In the genomic region with DNA sequence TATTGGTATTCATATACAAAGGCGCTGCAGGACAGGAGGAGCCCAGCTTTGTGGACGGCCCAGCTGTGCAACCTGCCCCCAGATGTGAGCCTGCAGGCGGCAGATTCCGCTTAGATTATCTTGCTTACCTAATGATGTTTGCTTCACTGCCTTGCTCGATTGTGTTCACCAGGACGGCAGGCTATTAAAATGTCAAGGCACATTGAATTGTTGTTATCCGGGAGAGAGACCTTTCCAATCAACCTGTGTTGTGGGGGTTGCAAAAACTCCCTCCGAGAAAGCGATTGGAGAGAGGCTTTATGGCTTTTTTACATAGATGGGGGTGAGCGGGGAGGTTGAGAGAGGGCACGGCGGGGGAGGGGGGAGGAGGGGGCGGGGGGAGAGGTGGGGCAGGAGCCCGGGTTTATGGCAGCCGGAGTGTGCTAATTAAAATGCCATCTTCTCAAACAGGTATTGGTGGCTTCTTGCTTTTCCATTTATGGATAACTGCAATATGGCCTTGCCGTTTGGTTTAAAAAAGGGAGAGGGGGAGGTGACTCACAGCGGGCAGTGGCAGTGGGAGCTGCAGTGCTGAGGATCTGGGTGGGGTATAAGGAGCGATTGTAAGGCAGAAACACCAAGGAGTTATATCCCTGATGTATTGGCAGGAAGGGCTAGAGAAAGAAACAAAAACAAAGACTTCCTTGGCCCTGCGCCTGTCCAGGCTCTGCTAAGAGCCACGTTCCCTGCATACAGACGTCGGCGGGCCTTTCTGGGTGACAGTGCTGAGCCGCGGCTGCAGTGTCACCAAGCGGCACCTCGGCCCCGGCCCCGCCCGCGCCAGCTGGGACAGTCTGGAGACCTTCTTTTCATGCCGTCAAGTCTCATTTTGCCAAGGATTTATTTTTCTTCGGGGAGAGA, we compare ENCODE assay signal across 8 cellular contexts.
A peak's percentile ranks its signal among the peaks of the same experiment; 100 is the strongest.
DNase-seq lines count a peak whose midpoint lies in the region; ATAC-seq, FAIRE-seq and TF ChIP-seq lines count a peak whose summit lies in the region.

No MANE protein-coding gene starts in this region.

- peak overlapping the region in 1 of 2 donors; percentile 13 for H3K27ac ChIP-seq in kidney (ENCODE audit: low read depth in 2 of 2, low read length in 2 of 2)

- H3K36me3 ChIP-seq in kidney (ENCODE audit: control insufficient read depth in 1 of 2, insufficient read depth in 2 of 2, low read length in 2 of 2), result no peaks in the 10 kb centered on the region

- peak overlapping the region; percentile 86 to 88 for H3K4me3 ChIP-seq in kidney (ENCODE audit: low read length in 2 of 2)

- peaks cover 0 to 4% of the 10 kb centered on the region in 2 donors for H3K4me1 ChIP-seq in kidney (ENCODE audit: control insufficient read depth in 1 of 2, insufficient read depth in 1 of 2, low read depth in 1 of 2, low read length in 2 of 2)

- intact Hi-C loops in kidney (cut with DNase I), result no loop called here

- no peaks in the 10 kb centered on the region for H3K9me3 ChIP-seq in kidney (ENCODE audit: control insufficient read depth in 1 of 2, low read length in 2 of 2)

- H3K9ac ChIP-seq in kidney (ENCODE audit: low read length in 2 of 2), result peak overlapping the region; percentile 50 to 53

- DNase-seq in NCI-H82 (lab: John Stamatoyannopoulos, UW) (peak; percentile 55), NCI-H82 treated with DMSO at 0.1 percent for 48 hours (lab: John Stamatoyannopoulos, UW; ENCODE audit: unreplicated experiment) (no peak), NCI-H146 (lab: John Stamatoyannopoulos, UW) (peak; percentile 61), cerebellar cortex (ENCODE audit: low spot score) (peak; percentile 3), kidney (peak; percentile 90)
- peak; percentile 6 to 25 (median 13) for DNase-seq in activated CD4-positive, CD25-positive, alpha-beta regulatory T cell (lab: John Stamatoyannopoulos, UW)
- DNase-seq in stimulated activated CD4-positive, alpha-beta T cell treated with anti-CD3 and anti-CD28 coated beads, Interleukin-12 subunit alpha, Interleukin-12 subunit beta, amount 100 ng/mL, for 24 hours (ENCODE audit: low read depth in 2 of 2), result peak; percentile 26 to 38

- peak; percentile 76 for ATAC-seq in HG02840 (IDR thresholded peaks at IDR 0.05; ENCODE audit: low FRiP score, unreplicated experiment)

- TF ChIP-seq CTCF in kidney (IDR thresholded peaks at IDR 0.05; ENCODE audit: borderline replicate concordance, extremely low read depth, insufficient read depth), result no peak

- FAIRE-seq in kidney (lab: Jason Lieb, UNC), result no peak
